In genomic region chr9:128946945-128947422, GRCh38 we compare ENCODE assay signal across 8 cellular contexts. TPM values are rescaled to one million over a fixed set of nuclear protein-coding genes. Genes with fewer than 3 reads are reported as not detected.
DNase-seq lines count a peak whose midpoint lies in the region; ATAC-seq and TF ChIP-seq lines count a peak whose summit lies in the region.

No MANE protein-coding gene starts in this region.

- peak; percentile 10 for ATAC-seq in GM21529 (IDR thresholded peaks at IDR 0.05; ENCODE audit: unreplicated experiment)

- H3K79me2 ChIP-seq in MM.1S (ENCODE audit: low read length): peaks cover 48% of the 10 kb centered on the region

- H2AFZ ChIP-seq in MM.1S (ENCODE audit: low read length): peak overlapping the region; percentile 86

- H3F3A ChIP-seq in MM.1S (ENCODE audit: insufficient read depth, low read length): no peaks in the 10 kb centered on the region

- no peaks in the 10 kb centered on the region for H3K9me3 ChIP-seq in MM.1S (replicated peaks; ENCODE audit: insufficient read depth, low read length)
- H3K9me3 ChIP-seq in iPS-15b (ENCODE audit: control insufficient read depth, insufficient read depth, low read length): no peaks in the 10 kb centered on the region
- no peaks in the 10 kb centered on the region for H3K9me3 ChIP-seq in skeletal muscle satellite cell (replicated peaks; ENCODE audit: low read length)

- H3K27ac ChIP-seq in MM.1S (ENCODE audit: low read length): no peak overlapping the region; the same call in 1 of the 2 replicates

- H3K9ac ChIP-seq in MM.1S (ENCODE audit: low read length) (peak overlapping the region; percentile 89), iPS-15b (ENCODE audit: low read depth, low read length) (peak overlapping the region; percentile 94), skeletal muscle satellite cell (ENCODE audit: low read depth, low read length) (peak overlapping the region; percentile 94)

- no peaks in the 10 kb centered on the region for H3K27me3 ChIP-seq in MM.1S (replicated peaks; ENCODE audit: insufficient read depth, low read length)
- no peaks in the 10 kb centered on the region for H3K27me3 ChIP-seq in iPS-15b (ENCODE audit: control insufficient read depth, insufficient read depth, low read length)
- no peaks in the 10 kb centered on the region for H3K27me3 ChIP-seq in skeletal muscle satellite cell (ENCODE audit: control insufficient read depth, insufficient read depth, low read length)

- H3K9me2 ChIP-seq in MM.1S (replicated peaks; ENCODE audit: insufficient read depth, low read length): no peaks in the 10 kb centered on the region

- no peak for TF ChIP-seq CTCF in MM.1S (IDR thresholded peaks at IDR 0.05; ENCODE audit: low read length)
- no peak for TF ChIP-seq CTCF in astrocyte of the spinal cord (IDR thresholded peaks at IDR 0.05; ENCODE audit: low read depth, low read length)

- peaks cover 10% of the 10 kb centered on the region for H3K4me1 ChIP-seq in MM.1S (ENCODE audit: low read length)
- peaks cover 2% of the 10 kb centered on the region for H3K4me1 ChIP-seq in iPS-15b (ENCODE audit: control insufficient read depth, insufficient read depth, low read length)
- peaks cover 11% of the 10 kb centered on the region for H3K4me1 ChIP-seq in skeletal muscle satellite cell (ENCODE audit: control insufficient read depth, insufficient read depth, low read length)

- in situ Hi-C loops in astrocyte of the spinal cord (cut with HindIII; ENCODE audit: low sequenced_read_pairs): no loop called here

- H3K36me3 ChIP-seq in MM.1S (replicated peaks; ENCODE audit: insufficient read depth, low read length) (no peaks in the 10 kb centered on the region), iPS-15b (ENCODE audit: control insufficient read depth, insufficient read depth, low read length) (peaks cover 4% of the 10 kb centered on the region), skeletal muscle satellite cell (ENCODE audit: insufficient read depth, low read length) (peaks cover 9% of the 10 kb centered on the region)

- H3K4me2 ChIP-seq in MM.1S (ENCODE audit: low read depth, low read length): peak overlapping the region; percentile 99
- peak overlapping the region; percentile 95 for H3K4me2 ChIP-seq in skeletal muscle satellite cell (ENCODE audit: low read length)

- H3K4me3 ChIP-seq in MM.1S (ENCODE audit: low read length): peak overlapping the region; percentile 87
- H3K4me3 ChIP-seq in astrocyte of the spinal cord (ENCODE audit: low read depth, low read length): peak overlapping the region; percentile 96
- H3K4me3 ChIP-seq in iPS-15b (ENCODE audit: low read depth, low read length): peak overlapping the region; percentile 92
- H3K4me3 ChIP-seq in skeletal muscle satellite cell (ENCODE audit: low read length): peak overlapping the region; percentile 96

- no peaks in the 10 kb centered on the region for H4K20me1 ChIP-seq in MM.1S (ENCODE audit: insufficient read depth, low read length)

- DNase-seq in CMK (ENCODE audit: low read depth) (peak; percentile 3), MM.1S (peak; percentile 19), astrocyte of the spinal cord (ENCODE audit: low read depth, low spot score) (peak; percentile 35), NOMO-1 treated with dmso at 0.1 percent for 144 hours (lab: John Stamatoyannopoulos, UW; ENCODE audit: unreplicated experiment) (no peak), NCI-H524 treated with DMSO at 0.1 percent for 48 hours (lab: John Stamatoyannopoulos, UW) (no peak)

RNA-seq across cellular contexts. Expression of gene DOLK, which starts 0.4 kb away (rescaled TPM):
- 19.0 and 22.3 TPM in 2 replicates for total RNA-seq in skeletal muscle satellite cell (2012; rRNA removed)

RNA-seq across cellular contexts. Expression of gene NUP188, which starts 0.5 kb away (rescaled TPM):
- total RNA-seq in skeletal muscle satellite cell (2012; rRNA removed): 42.6 and 47.2 TPM in 2 replicates

RNA-seq across cellular contexts. Expression of gene PHYHD1, which starts 26.2 kb away (rescaled TPM):
- total RNA-seq in skeletal muscle satellite cell (2012; rRNA removed): 4.8 and 7.9 TPM in 2 replicates

Comparison
In these comparisons a context has a peak if more than half of its experiments do, and no peak if none do; other contexts are left out.
1. DNase-seq: peak in CMK (single experiment), MM.1S (single experiment) and astrocyte of the spinal cord (single experiment); none in NOMO-1 treated with dmso at 0.1 percent for 144 hours (single experiment) and NCI-H524 treated with DMSO at 0.1 percent for 48 hours (single experiment).
2. Peak in every context shown above with its lines, with median percentiles within 50 percentile points of each other: H3K4me3 ChIP-seq and H3K9ac ChIP-seq.